In the genomic region with DNA sequence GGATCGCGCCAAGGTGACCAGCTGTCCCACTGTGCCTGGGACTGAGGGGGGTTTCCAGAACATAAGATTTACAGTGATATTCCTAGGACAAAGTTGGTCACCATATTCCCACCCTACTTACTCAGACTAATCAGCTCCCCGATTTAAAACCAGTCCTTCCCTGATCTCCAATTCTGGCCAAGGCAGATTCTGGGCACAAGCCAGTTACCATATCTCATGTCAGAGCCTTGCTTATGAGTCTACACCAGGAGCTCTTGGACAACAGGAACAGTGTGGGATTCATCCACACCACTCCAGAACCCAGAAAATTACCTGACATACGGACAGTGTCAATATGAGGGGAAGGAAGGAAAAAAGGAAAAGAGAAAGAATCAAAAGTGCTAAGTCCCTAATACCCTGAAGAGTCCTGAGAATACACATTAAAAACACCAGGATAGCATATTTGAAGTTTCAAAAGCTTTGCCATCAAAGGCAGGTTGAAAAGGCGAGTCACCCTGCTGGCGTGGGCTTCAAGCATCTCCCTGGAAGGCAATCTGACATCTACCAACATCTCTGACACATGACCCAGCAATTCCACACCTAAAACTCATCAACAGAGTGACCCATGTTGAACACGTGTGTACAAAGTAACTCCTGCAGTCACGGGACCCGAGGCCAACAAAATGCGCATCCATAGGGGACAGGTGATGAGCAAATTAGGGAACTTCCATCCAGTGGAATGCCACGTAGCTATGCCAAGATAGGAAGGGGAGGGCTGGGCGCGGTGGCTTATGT, we compare ENCODE assay signal across 1 cellular context.
TF ChIP-seq lines count a peak whose summit lies in the region.

No MANE protein-coding gene starts in this region.

TF ChIP-seq in A549, 52 proteins besides CTCF, POLR2A, EP300 and RAD21:
- no peak for TF ChIP-seq HDAC2 (IDR thresholded peaks at IDR 0.05)
- no peak for TF ChIP-seq POLR2AphosphoS2 (conservative IDR thresholded peaks at IDR 0.05; ENCODE audit: low read length)
- TF ChIP-seq KDM5A (IDR thresholded peaks at IDR 0.05), result no peak
- TF ChIP-seq ESRRA (IDR thresholded peaks at IDR 0.05; ENCODE audit: borderline replicate concordance, low read length), result no peak
- TF ChIP-seq RARB (CRISPR knock-in tag; IDR thresholded peaks at IDR 0.05), result no peak
TF ChIP-seq in A549: peak in this region for 0.
